Comparison of ENCODE assay signal across 18 cellular contexts in genomic region chr4:186217733-186218293, GRCh38. TPM values are rescaled to one million over a fixed set of nuclear protein-coding genes. Genes with fewer than 3 reads are reported as not detected.
A peak's percentile ranks its signal among the peaks of the same experiment; 100 is the strongest.
DNase-seq lines count a peak whose midpoint lies in the region; FAIRE-seq and TF ChIP-seq lines count a peak whose summit lies in the region.
"Had no signal": no experiment of that assay in that cellular context is flagged by ENCODE, and none has a peak within 500 bp of the region (broad histone marks: within the 10 kb centered on the region; RNA-seq: fewer than 3 reads in every experiment).

No MANE protein-coding gene starts in this region.

- no peak overlapping the region for H3K4ac ChIP-seq in H1 (replicated peaks; ENCODE audit: insufficient read length, low read depth, low read length)
- no peak overlapping the region for H3K4ac ChIP-seq in mesendoderm (ENCODE audit: low read depth, low read length)

- H2BK5ac ChIP-seq in H1 (ENCODE audit: low read depth, low read length) (no peak overlapping the region), mesendoderm (ENCODE audit: low read length) (no peak overlapping the region)

- H3K36me3 ChIP-seq in H1 (ENCODE audit: control insufficient read depth in 2 of 4, insufficient read depth in 4 of 4, low read length in 3 of 4) (no peaks in the 10 kb centered on the region; a peak in 1 of 8 replicates), mesendoderm (ENCODE audit: control insufficient read depth, insufficient read depth, low read length) (no peaks in the 10 kb centered on the region)
- H3K36me3 ChIP-seq: BLaER1 treated with 17β-estradiol and CSF1 and Interleukin-3, amounts not matched to agents 10 nM and 100 nM had no signal

- no peaks in the 10 kb centered on the region for H4K20me1 ChIP-seq in H1 (replicated peaks in 1 of 2; ENCODE audit: control insufficient read depth in 1 of 2, insufficient read depth in 2 of 2, low read length in 2 of 2)
- H4K20me1 ChIP-seq: BLaER1 treated with 17β-estradiol and CSF1 and Interleukin-3, amounts not matched to agents 10 nM and 100 nM had no signal

- H3K23ac ChIP-seq in H1 (ENCODE audit: insufficient read length) (no peak overlapping the region), mesendoderm (ENCODE audit: low read length) (no peak overlapping the region)

- CTCF ChIA-PET in H1 (lab: Charles Lee; ENCODE audit: partially characterized antibody): interaction anchor here (0.8 to 1.5 kb wide), 3 partner anchors 16 to 392 kb away, joined by 3 to 4 read pairs (median 4); no protein-coding TSS in a partner anchor

- FAIRE-seq in H1 (lab: Jason Lieb, UNC): no peak

- H2BK20ac ChIP-seq in H1 (ENCODE audit: low read length): no peak overlapping the region

- no peak overlapping the region for H3K4me2 ChIP-seq in H1 (ENCODE audit: insufficient read depth in 1 of 2, low read depth in 2 of 2, low read length in 2 of 2)
- H3K4me2 ChIP-seq in mesendoderm (ENCODE audit: low read length): no peak overlapping the region
- H3K4me2 ChIP-seq: BLaER1 treated with 17β-estradiol and CSF1 and Interleukin-3, amounts not matched to agents 10 nM and 100 nM had no signal

- peak; percentile 6; the same call in 1 of the 2 replicates for TF ChIP-seq CTCF in 22Rv1 (IDR thresholded peaks at IDR 0.05)
- TF ChIP-seq CTCF in H1 (IDR thresholded peaks at IDR 0.05; ENCODE audit: control extremely low read depth in 1 of 3, insufficient read depth in 1 of 3, low read depth in 1 of 3, low read length in 3 of 3): no peak

- no peak for TF ChIP-seq POLR2A in H1 (IDR thresholded peaks at IDR 0.05; ENCODE audit: control extremely low read depth in 1 of 2, low read depth in 2 of 2, low read length in 2 of 2)

- POLR2A ChIA-PET in H1 (lab: Charles Lee; ENCODE audit: partially characterized antibody): interaction anchor here (1.9 kb wide), 1 partner anchor 32 kb away, joined by 5 read pairs; no protein-coding TSS in a partner anchor

- TF ChIP-seq EP300 in H1 (IDR thresholded peaks at IDR 0.05; ENCODE audit: borderline replicate concordance in 1 of 2, low read depth in 2 of 2, low read length in 2 of 2): no peak

- H3K4me1 ChIP-seq in H1 (replicated peaks in 1 of 4; ENCODE audit: control insufficient read depth in 3 of 4, insufficient read depth in 4 of 4, low read length in 3 of 4): no peaks in the 10 kb centered on the region
- no peaks in the 10 kb centered on the region for H3K4me1 ChIP-seq in mesendoderm (ENCODE audit: control insufficient read depth, low read depth, low read length)
- H3K4me1 ChIP-seq: BLaER1 treated with 17β-estradiol and CSF1 and Interleukin-3, amounts not matched to agents 10 nM and 100 nM had no signal

- H3K27me3 ChIP-seq in H1 (replicated peaks in 1 of 4; ENCODE audit: control insufficient read depth in 3 of 4, extremely low read depth in 1 of 4, insufficient read depth in 3 of 4, low read length in 3 of 4): no peaks in the 10 kb centered on the region; a peak in 2 of 7 replicates
- H3K27me3 ChIP-seq in mesendoderm (ENCODE audit: insufficient read depth, low read length, poor library complexity): no peaks in the 10 kb centered on the region
- H3K27me3 ChIP-seq: BLaER1 treated with 17β-estradiol and CSF1 and Interleukin-3, amounts not matched to agents 10 nM and 100 nM had no signal

- no peak overlapping the region for H3K18ac ChIP-seq in H1 (ENCODE audit: extremely low read depth, low read length)
- no peak overlapping the region for H3K18ac ChIP-seq in mesendoderm (ENCODE audit: low read length)

- H2AFZ ChIP-seq in H1 (ENCODE audit: low read length): peak overlapping the region; percentile 63; the same call in 1 of the 2 replicates
- H2AFZ ChIP-seq: GM23248 had no signal

- no peaks in the 10 kb centered on the region for H3K9me3 ChIP-seq in H1 (ENCODE audit: insufficient read depth in 2 of 2, low read depth in 1 of 2, low read length in 1 of 2)

- H3K14ac ChIP-seq in H1 (ENCODE audit: insufficient read length): no peak overlapping the region

- H2BK120ac ChIP-seq in H1 (replicated peaks; ENCODE audit: low read depth, low read length): no peak overlapping the region
- no peak overlapping the region for H2BK120ac ChIP-seq in mesendoderm (ENCODE audit: low read depth, low read length)

- H3K56ac ChIP-seq in H1 (replicated peaks; ENCODE audit: insufficient read length, low read depth, low read length): no peak overlapping the region
- no peak overlapping the region for H3K56ac ChIP-seq in mesendoderm (ENCODE audit: low read length)

- H3K9ac ChIP-seq in H1 (replicated peaks in 1 of 4; ENCODE audit: extremely low read depth in 1 of 4, low read depth in 3 of 4, low read length in 3 of 4) (no peak overlapping the region), mesendoderm (ENCODE audit: low read length) (no peak overlapping the region)
- H3K9ac ChIP-seq: BLaER1 treated with 17β-estradiol and CSF1 and Interleukin-3, amounts not matched to agents 10 nM and 100 nM; GM23248 had no signal

- H3K27ac ChIP-seq in 22Rv1 (no peak overlapping the region), H1 (ENCODE audit: low read depth, low read length) (no peak overlapping the region), mesendoderm (ENCODE audit: low read depth, low read length) (no peak overlapping the region)
- H3K27ac ChIP-seq: BLaER1 treated with 17β-estradiol and CSF1 and Interleukin-3, amounts not matched to agents 10 nM and 100 nM; GM23248; HL-60 had no signal

- H4K8ac ChIP-seq in H1 (ENCODE audit: extremely low read depth, insufficient read depth, low read length): no peak overlapping the region
- H4K8ac ChIP-seq in mesendoderm (ENCODE audit: low read depth, low read length): no peak overlapping the region

- no peaks in the 10 kb centered on the region for H3K79me1 ChIP-seq in H1 (ENCODE audit: low read depth, low read length)
- no peaks in the 10 kb centered on the region for H3K79me1 ChIP-seq in mesendoderm (ENCODE audit: low read length)

- no peak overlapping the region for H4K91ac ChIP-seq in H1 (replicated peaks; ENCODE audit: insufficient read length, low read length)

- peak; percentile 35 for DNase-seq in NAMALWA (ENCODE audit: low spot score)
- no peak for DNase-seq in H1 (ENCODE audit: low read depth in 1 of 2, low spot score in 2 of 2)
- peak; percentile 19 for DNase-seq in mesendoderm
- DNase-seq in effector CD4-positive, alpha-beta T cell: no peak
- DNase-seq in T-helper 1 cell: no peak
- DNase-seq in stimulated activated naive CD4-positive, alpha-beta T cell (lab: John Stamatoyannopoulos, UW): no peak
- DNase-seq: ACHN; Calu3; CD4-positive, alpha-beta T cell; DMS 273 treated with DMSO at 0.1 percent for 48 hours; GM23248; H7; HFFc6 had no signal

- H3K23me2 ChIP-seq in H1 (ENCODE audit: low read depth, low read length): no peaks in the 10 kb centered on the region

- H4K5ac ChIP-seq in H1 (ENCODE audit: insufficient read length, low read depth, low read length) (no peak overlapping the region), mesendoderm (ENCODE audit: low read length) (no peak overlapping the region)

- WGBS in H1 (ENCODE audit: extremely low coverage in 1 of 2, insufficient coverage in 1 of 2, insufficient read length in 1 of 2, insufficient replicate concordance in 2 of 2, low coverage in 1 of 2, low lambda C conversion rate in 2 of 2, missing lambda C conversion rate in 1 of 2), 2 experiments: 80% methylated on average over 1 of the region's 1 CpG; no CpG with 5 or more reads in 1 of the 2 experiments
- WGBS in mesendoderm (ENCODE audit: extremely low coverage, insufficient coverage, low lambda C conversion rate): no CpG with 5 or more reads among the region's 1 CpG

- no peak overlapping the region for H2BK12ac ChIP-seq in H1 (ENCODE audit: low read depth, low read length)

- H3K79me2 ChIP-seq in H1 (ENCODE audit: control insufficient read depth in 1 of 2, insufficient read depth in 2 of 2, low read length in 2 of 2) (no peaks in the 10 kb centered on the region), mesendoderm (ENCODE audit: control insufficient read depth, insufficient read depth, low read length) (no peaks in the 10 kb centered on the region)

- H2AK5ac ChIP-seq in H1 (ENCODE audit: low read depth, low read length): no peak overlapping the region
- no peak overlapping the region for H2AK5ac ChIP-seq in mesendoderm (ENCODE audit: low read length)

- H2BK15ac ChIP-seq in H1 (ENCODE audit: low read length) (no peak overlapping the region), mesendoderm (replicated peaks; ENCODE audit: low read depth) (no peak overlapping the region)

- TF ChIP-seq RAD21 in H1 (IDR thresholded peaks at IDR 0.05 in 1 of 2, conservative IDR thresholded peaks at IDR 0.05 in 1 of 2; ENCODE audit: low read depth in 2 of 2, low read length in 2 of 2): no peak

- H3K4me3 ChIP-seq in H1 (ENCODE audit: extremely low read depth in 1 of 4, insufficient read depth in 2 of 4, low read depth in 3 of 4, low read length in 4 of 4): no peak overlapping the region
- H3K4me3 ChIP-seq in mesendoderm (ENCODE audit: low read length): no peak overlapping the region
- H3K4me3 ChIP-seq: BLaER1 treated with 17β-estradiol and CSF1 and Interleukin-3, amounts not matched to agents 10 nM and 100 nM; GM23248 had no signal

RNA-seq across cellular contexts. Expression of gene KLKB1, which starts 9.5 kb away (rescaled TPM):
- total RNA-seq in H1 (2021; fragmentation: NEBNext Ultra II Directional; extraction: Animal tissue kit (Norgen Biotek cat#: 25700)): 20.1 and 20.9 TPM in 2 replicates
- polyA plus RNA-seq in H1 (2011; rRNA removed): 7.5 and 12.0 TPM in 2 replicates
- polyA plus RNA-seq in H1 (2011; cell fraction: cytosol; rRNA removed): 13.2 TPM
- polyA plus RNA-seq in H1 (2011; cell fraction: nucleus; rRNA removed): 9.8 TPM
- 21.0 to 30.7 TPM (median 21.7 TPM) in 4 replicates for polyA plus RNA-seq in H1 (2012, experiment 1 of 2)
- polyA plus RNA-seq in H1 (2012, experiment 2 of 2): 2.5 TPM
- polyA plus RNA-seq in H1 (2013, experiment 1 of 2): 16.9 TPM
- polyA plus RNA-seq in H1 (2013, experiment 2 of 2): 15.6 TPM
- 11.2 and 18.7 TPM in 2 replicates for polyA minus RNA-seq in H1 (2011; rRNA and poly(A)+ RNA removed)
- 7.1 TPM for polyA minus RNA-seq in H1 (2011; cell fraction: cytosol; rRNA and poly(A)+ RNA removed)
- polyA minus RNA-seq in H1 (2011; cell fraction: nucleus; rRNA and poly(A)+ RNA removed): 5.7 TPM
- 9.3 TPM for polyA plus RNA-seq in mesendoderm (2013, experiment 1 of 2)
- 9.3 TPM for polyA plus RNA-seq in mesendoderm (2013, experiment 2 of 2)
- total RNA-seq: A172, Daoy, GM23248, HFFc6 had no signal
- polyA plus RNA-seq: GM23248 had no signal

RNA-seq across cellular contexts. Expression of gene CYP4V2, which starts 26.4 kb away (rescaled TPM):
- 1.0 and 1.4 TPM in 2 replicates for total RNA-seq in H1 (2021; fragmentation: NEBNext Ultra II Directional; extraction: Animal tissue kit (Norgen Biotek cat#: 25700))
- 0.65 and 0.82 TPM in 2 replicates for polyA plus RNA-seq in H1 (2011; rRNA removed)
- polyA plus RNA-seq in H1 (2011; cell fraction: cytosol; rRNA removed): 1.5 TPM
- 1.1 TPM for polyA plus RNA-seq in H1 (2011; cell fraction: nucleus; rRNA removed)
- polyA plus RNA-seq in H1 (2012, experiment 1 of 2): 0.52 to 0.94 TPM (median 0.69 TPM) in 4 replicates
- not detected for polyA plus RNA-seq in H1 (2012, experiment 2 of 2)
- polyA plus RNA-seq in H1 (2013, experiment 1 of 2): 0.81 TPM
- 0.59 TPM for polyA plus RNA-seq in H1 (2013, experiment 2 of 2)
- 0.37 and 0.79 TPM in 2 replicates for polyA minus RNA-seq in H1 (2011; rRNA and poly(A)+ RNA removed)
- polyA minus RNA-seq in H1 (2011; cell fraction: cytosol; rRNA and poly(A)+ RNA removed): 1.1 TPM
- 1.9 TPM for polyA minus RNA-seq in H1 (2011; cell fraction: nucleus; rRNA and poly(A)+ RNA removed)
- polyA plus RNA-seq in mesendoderm (2013, experiment 1 of 2): 0.53 TPM
- polyA plus RNA-seq in mesendoderm (2013, experiment 2 of 2): 0.50 TPM

RNA-seq across cellular contexts. Expression of gene F11, which starts 48.2 kb away (rescaled TPM):
- total RNA-seq in H1 (2021; fragmentation: NEBNext Ultra II Directional; extraction: Animal tissue kit (Norgen Biotek cat#: 25700)): 0.54 and 0.99 TPM in 2 replicates
- 0.27 and 0.55 TPM in 2 replicates for polyA plus RNA-seq in H1 (2011; rRNA removed)
- 0.58 TPM for polyA plus RNA-seq in H1 (2011; cell fraction: cytosol; rRNA removed)
- 1.1 TPM for polyA plus RNA-seq in H1 (2011; cell fraction: nucleus; rRNA removed)
- 0.25 to 0.98 TPM (median 0.59 TPM) in 4 replicates for polyA plus RNA-seq in H1 (2012, experiment 1 of 2)
- polyA plus RNA-seq in H1 (2012, experiment 2 of 2): not detected
- polyA plus RNA-seq in H1 (2013, experiment 1 of 2): 0.95 TPM
- polyA plus RNA-seq in H1 (2013, experiment 2 of 2): 0.94 TPM
- polyA minus RNA-seq in H1 (2011; rRNA and poly(A)+ RNA removed): 0.63 and 0.91 TPM in 2 replicates
- not detected for polyA minus RNA-seq in H1 (2011; cell fraction: cytosol; rRNA and poly(A)+ RNA removed)
- 0.80 TPM for polyA minus RNA-seq in H1 (2011; cell fraction: nucleus; rRNA and poly(A)+ RNA removed)
- 0.22 TPM for polyA plus RNA-seq in mesendoderm (2013, experiment 1 of 2)
- polyA plus RNA-seq in mesendoderm (2013, experiment 2 of 2): 0.13 TPM
- total RNA-seq: A172; CD4-positive, alpha-beta T cell; Daoy; GM23248; HFFc6 had no signal
- polyA plus RNA-seq: GM23248 had no signal

Comparison
In these comparisons a context has a peak if more than half of its experiments do, and no peak if none do; other contexts are left out.
1. DNase-seq: peak in NAMALWA (single experiment) and mesendoderm (single experiment); none in H1 (0 of 2), effector CD4-positive, alpha-beta T cell (single experiment), T-helper 1 cell (0 of 5) and stimulated activated naive CD4-positive, alpha-beta T cell (0 of 6).